In the genomic region with DNA sequence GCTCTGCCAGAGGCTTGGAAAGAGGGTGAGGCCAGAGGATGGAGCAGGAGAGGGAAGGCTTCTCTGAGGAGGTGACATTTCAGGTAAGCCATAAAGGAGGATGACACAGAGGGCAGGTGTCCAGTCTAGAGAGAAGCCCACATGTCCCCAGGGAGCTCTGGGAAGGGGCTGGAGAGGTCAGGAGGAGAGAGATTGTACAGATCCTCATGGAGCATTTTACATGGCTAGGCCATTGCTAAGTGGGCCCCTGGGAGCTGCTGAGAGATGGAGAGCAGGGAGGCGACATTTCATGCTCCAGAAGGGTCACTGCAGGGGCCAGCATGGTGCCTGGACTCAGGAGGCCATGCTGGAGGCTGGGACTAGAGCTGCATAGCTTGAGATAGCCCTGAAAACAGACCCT, we compare ENCODE assay signal across 13 cellular contexts.
"Had no signal": no experiment of that assay in that cellular context is flagged by ENCODE, and none has a peak within 500 bp of the region (broad histone marks: within the 10 kb centered on the region; RNA-seq: fewer than 3 reads in every experiment).

No MANE protein-coding gene starts in this region.

- H3K9me3 ChIP-seq: adrenal gland, lower lobe of right lung, pancreas, upper lobe of left lung had no signal

- H3K36me3 ChIP-seq: adrenal gland, lower lobe of right lung, pancreas, upper lobe of left lung had no signal

- H3K27me3 ChIP-seq: upper lobe of left lung had no signal

- H3K27ac Mint-ChIP-seq: activated CD4-positive, alpha-beta T cell treated with anti-CD3 and anti-CD28 coated beads, Interleukin-2, amount 10 ng/mL, durations not matched to agents 7 days and 5 days; activated T-cell treated with anti-CD3 and anti-CD28 coated beads, Interleukin-2, amount 50 U/mL, for 72 hours; stimulated activated naive B cell treated with anti-CD40 and anti-IgM and Interleukin-4, amounts not matched to agents 10 μg/mL and 1 μg/mL and 100 μg/mL, for 72 hours had no signal

- H3K4me3 Mint-ChIP-seq: activated CD4-positive, alpha-beta T cell treated with anti-CD3 and anti-CD28 coated beads, Interleukin-2, amount 10 ng/mL, durations not matched to agents 7 days and 5 days; activated T-cell treated with anti-CD3 and anti-CD28 coated beads, Interleukin-2, amount 50 U/mL, for 72 hours; stimulated activated naive B cell treated with anti-CD40 and anti-IgM and Interleukin-4, amounts not matched to agents 10 μg/mL and 1 μg/mL and 100 μg/mL, for 72 hours had no signal

- H3K4me3 ChIP-seq: adrenal gland, lower lobe of right lung, pancreas, upper lobe of left lung had no signal

- H3K4me1 Mint-ChIP-seq: stimulated activated naive B cell treated with anti-CD40 and anti-IgM and Interleukin-4, amounts not matched to agents 10 μg/mL and 1 μg/mL and 100 μg/mL, for 72 hours had no signal

- FAIRE-seq: colon, islet of Langerhans, pancreas had no signal

- DNase-seq: activated CD4-positive, alpha-beta T cell treated with anti-CD3 and anti-CD28 coated beads, Interleukin-2, amount 10 ng/mL, durations not matched to agents 7 days and 5 days; activated naive CD4-positive, alpha-beta T cell treated with Interleukin-2 at 50 U/mL for 16 hours; activated T-cell treated with anti-CD3 and anti-CD28 coated beads, Interleukin-2, amount 50 U/mL, for 72 hours; erythroblast; lower lobe of right lung; midbrain; stimulated activated naive B cell treated with anti-CD40 and anti-IgM and Interleukin-4, amounts not matched to agents 10 μg/mL and 1 μg/mL and 100 μg/mL, for 72 hours; T-helper 9 cell had no signal

- H3K27ac ChIP-seq: adrenal gland, lower lobe of right lung, pancreas, upper lobe of left lung had no signal

- H3K36me3 Mint-ChIP-seq: stimulated activated naive B cell treated with anti-CD40 and anti-IgM and Interleukin-4, amounts not matched to agents 10 μg/mL and 1 μg/mL and 100 μg/mL, for 72 hours had no signal

- ATAC-seq: activated T-cell treated with anti-CD3 and anti-CD28 coated beads, Interleukin-2, amount 50 U/mL, for 72 hours; lower lobe of right lung; stimulated activated naive B cell treated with anti-CD40 and anti-IgM and Interleukin-4, amounts not matched to agents 10 μg/mL and 1 μg/mL and 100 μg/mL, for 72 hours had no signal

- H3K9me3 Mint-ChIP-seq: activated T-cell treated with anti-CD3 and anti-CD28 coated beads, Interleukin-2, amount 50 U/mL, for 72 hours had no signal

- H3K4me1 ChIP-seq: adrenal gland, lower lobe of right lung, pancreas, upper lobe of left lung had no signal
